ENCODE assay signal across 1 cellular context in genomic region chr7:77266162-77266807, GRCh38.
TF ChIP-seq lines count a peak whose summit lies in the region.

No MANE protein-coding gene starts in this region.

TF ChIP-seq in GM12878, 131 proteins besides CTCF, POLR2A, EP300 and RAD21 (continued from another document):
- TF ChIP-seq, protein P1, sequence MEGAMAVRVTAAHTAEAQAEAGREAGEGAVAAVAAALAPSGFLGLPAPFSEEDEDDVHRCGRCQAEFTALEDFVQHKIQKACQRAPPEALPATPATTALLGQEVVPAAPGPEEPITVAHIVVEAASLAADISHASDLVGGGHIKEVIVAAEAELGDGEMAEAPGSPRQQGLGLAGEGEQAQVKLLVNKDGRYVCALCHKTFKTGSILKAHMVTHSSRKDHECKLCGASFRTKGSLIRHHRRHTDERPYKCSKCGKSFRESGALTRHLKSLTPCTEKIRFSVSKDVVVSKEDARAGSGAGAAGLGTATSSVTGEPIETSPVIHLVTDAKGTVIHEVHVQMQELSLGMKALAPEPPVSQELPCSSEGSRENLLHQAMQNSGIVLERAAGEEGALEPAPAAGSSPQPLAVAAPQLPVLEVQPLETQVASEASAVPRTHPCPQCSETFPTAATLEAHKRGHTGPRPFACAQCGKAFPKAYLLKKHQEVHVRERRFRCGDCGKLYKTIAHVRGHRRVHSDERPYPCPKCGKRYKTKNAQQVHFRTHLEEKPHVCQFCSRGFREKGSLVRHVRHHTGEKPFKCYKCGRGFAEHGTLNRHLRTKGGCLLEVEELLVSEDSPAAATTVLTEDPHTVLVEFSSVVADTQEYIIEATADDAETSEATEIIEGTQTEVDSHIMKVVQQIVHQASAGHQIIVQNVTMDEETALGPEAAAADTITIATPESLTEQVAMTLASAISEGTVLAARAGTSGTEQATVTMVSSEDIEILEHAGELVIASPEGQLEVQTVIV (IDR thresholded peaks at IDR 0.05; ENCODE audit: borderline replicate concordance, partially characterized antibody): no peak
- TF ChIP-seq BCL11A (IDR thresholded peaks at IDR 0.05; ENCODE audit: low read depth, low read length) (peak; percentile 97), CEBPB (IDR thresholded peaks at IDR 0.05; ENCODE audit: borderline replicate concordance in 1 of 2, low read depth in 2 of 2, low read length in 2 of 2) (0 out of 4 replicates have a peak, but pooled peaks of 1 of the 2 experiments have one; percentile 63), SMAD5 (IDR thresholded peaks at IDR 0.05; ENCODE audit: low read depth) (no peak), ZBTB11 (CRISPR knock-in tag; IDR thresholded peaks at IDR 0.05) (no peak), BCL3 (IDR thresholded peaks at IDR 0.05; ENCODE audit: borderline replicate concordance, insufficient read depth, low read depth, low read length, poor library complexity, severe bottlenecking) (peak; percentile 79), IKZF1 (conservative IDR thresholded peaks at IDR 0.05) (peak; percentile 58), ZNF207 (IDR thresholded peaks at IDR 0.05; ENCODE audit: borderline replicate concordance) (no peak), FOXM1 (IDR thresholded peaks at IDR 0.05; ENCODE audit: low read depth, low read length) (peak; percentile 97), CBX5 (IDR thresholded peaks at IDR 0.05; ENCODE audit: low read depth) (0 out of 2 replicates have a peak, but pooled peaks have one; percentile 58), ZZZ3 (IDR thresholded peaks at IDR 0.05; ENCODE audit: control insufficient read depth, insufficient read length, low read depth) (no peak), IRF4 (IDR thresholded peaks at IDR 0.05; ENCODE audit: low read depth, low read length) (peak; percentile 97), NFXL1 (IDR thresholded peaks at IDR 0.05; ENCODE audit: borderline replicate concordance) (no peak), MEF2A (IDR thresholded peaks at IDR 0.05; ENCODE audit: insufficient read depth, low read depth, low read length) (0 out of 2 replicates have a peak, but pooled peaks have one; percentile 52), TCF3 (IDR thresholded peaks at IDR 0.05; ENCODE audit: borderline replicate concordance, insufficient read depth, low read depth, low read length) (peak; percentile 89), TAF1 (IDR thresholded peaks at IDR 0.05; ENCODE audit: borderline replicate concordance, low read depth, low read length) (no peak), IKZF2 (IDR thresholded peaks at IDR 0.05) (peak; percentile 43 to 67; a peak in 3 of 4 replicates), MTA3 (IDR thresholded peaks at IDR 0.05; ENCODE audit: borderline replicate concordance, low read length) (peak; percentile 84), REST (IDR thresholded peaks at IDR 0.05; ENCODE audit: low read depth, low read length) (no peak), EZH2 (IDR thresholded peaks at IDR 0.05; ENCODE audit: borderline replicate concordance, control insufficient read depth, low read depth, low read length) (no peak), HCFC1 (IDR thresholded peaks at IDR 0.05; ENCODE audit: low read length) (no peak), CREM (IDR thresholded peaks at IDR 0.05; ENCODE audit: low read depth) (peak; percentile 95), EED (IDR thresholded peaks at IDR 0.05; ENCODE audit: low read depth) (peak; percentile 97), CBFB (IDR thresholded peaks at IDR 0.05; ENCODE audit: low read depth) (peak; percentile 70), PML (IDR thresholded peaks at IDR 0.05; ENCODE audit: low read length) (peak; percentile 78)
- TF ChIP-seq, protein P2, sequence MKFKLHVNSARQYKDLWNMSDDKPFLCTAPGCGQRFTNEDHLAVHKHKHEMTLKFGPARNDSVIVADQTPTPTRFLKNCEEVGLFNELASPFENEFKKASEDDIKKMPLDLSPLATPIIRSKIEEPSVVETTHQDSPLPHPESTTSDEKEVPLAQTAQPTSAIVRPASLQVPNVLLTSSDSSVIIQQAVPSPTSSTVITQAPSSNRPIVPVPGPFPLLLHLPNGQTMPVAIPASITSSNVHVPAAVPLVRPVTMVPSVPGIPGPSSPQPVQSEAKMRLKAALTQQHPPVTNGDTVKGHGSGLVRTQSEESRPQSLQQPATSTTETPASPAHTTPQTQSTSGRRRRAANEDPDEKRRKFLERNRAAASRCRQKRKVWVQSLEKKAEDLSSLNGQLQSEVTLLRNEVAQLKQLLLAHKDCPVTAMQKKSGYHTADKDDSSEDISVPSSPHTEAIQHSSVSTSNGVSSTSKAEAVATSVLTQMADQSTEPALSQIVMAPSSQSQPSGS (IDR thresholded peaks at IDR 0.05; ENCODE audit: low read length): peak; percentile 100
